24 cellular contexts compared by ENCODE assay signal in the genomic region with DNA sequence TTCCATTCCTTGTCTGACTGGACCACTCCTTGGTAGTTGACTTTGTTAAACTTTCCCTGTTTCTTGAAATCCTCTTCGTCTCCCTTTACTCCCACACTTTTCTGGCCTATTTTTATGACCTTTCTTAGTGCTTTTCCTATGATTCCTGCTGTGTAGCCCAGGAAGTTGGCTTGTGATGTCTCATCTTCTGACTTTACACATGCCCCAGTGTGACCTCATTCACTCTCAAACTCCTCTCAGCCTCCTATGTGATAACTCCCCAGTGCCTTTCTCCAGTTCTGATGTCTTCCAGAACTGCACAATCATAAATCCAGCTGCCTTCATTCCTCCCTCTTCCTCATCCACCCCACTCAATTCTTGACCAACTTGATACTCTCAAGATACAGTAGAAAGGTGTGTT.
DNase-seq lines count a peak whose midpoint lies in the region; ATAC-seq and TF ChIP-seq lines count a peak whose summit lies in the region.
"Had no signal": no experiment of that assay in that cellular context is flagged by ENCODE, and none has a peak within 500 bp of the region (broad histone marks: within the 10 kb centered on the region; RNA-seq: fewer than 3 reads in every experiment).

No MANE protein-coding gene starts in this region.

- H3K4me3 ChIP-seq in mammary epithelial cell (replicated peaks in 1 of 3; ENCODE audit: insufficient read depth in 1 of 3, low read depth in 2 of 3, low read length in 3 of 3) = no peak overlapping the region
- peak overlapping the region; percentile 11 for H3K4me3 ChIP-seq in adipocyte (ENCODE audit: low read length)
- H3K4me3 ChIP-seq in SJCRH30 = no peak overlapping the region
- H3K4me3 ChIP-seq: tibial nerve had no signal

- dilution Hi-C loops in mammary epithelial cell (cut with HindIII; ENCODE audit: low sequenced_read_pairs) = loop anchor here (5.0 kb wide), 2 partner anchors 35 to 150 kb away; no protein-coding TSS in a partner anchor

- H3K4me1 ChIP-seq in mammary epithelial cell (ENCODE audit: insufficient read depth, low read length) (no peaks in the 10 kb centered on the region), adipocyte (ENCODE audit: control insufficient read depth, insufficient read depth, low read length) (peaks cover 6% of the 10 kb centered on the region), SJCRH30 (no peaks in the 10 kb centered on the region)
- H3K4me1 ChIP-seq: tibial nerve had no signal

- H3K9me3 Mint-ChIP-seq in MCF 10A (ENCODE audit: unreplicated experiment) = no peaks in the 10 kb centered on the region
- peaks cover 4% of the 10 kb centered on the region for H3K9me3 Mint-ChIP-seq in activated CD8-positive, alpha-beta memory T cell treated with anti-CD3 and anti-CD28 coated beads, Interleukin-2, amount 10 ng/mL, durations not matched to agents 7 days and 5 days (ENCODE audit: low read depth)
- H3K9me3 Mint-ChIP-seq: T-cell had no signal

- H3K79me2 ChIP-seq in mammary epithelial cell (ENCODE audit: insufficient read depth, low read length) = no peaks in the 10 kb centered on the region

- H2AFZ ChIP-seq in mammary epithelial cell (ENCODE audit: low read depth, low read length) = peak overlapping the region; percentile 38

- no peak overlapping the region for H3K4me2 ChIP-seq in mammary epithelial cell (ENCODE audit: insufficient read depth, low read depth, low read length)

- H3K27ac ChIP-seq in mammary epithelial cell (ENCODE audit: insufficient read depth, low read depth, low read length) (no peak overlapping the region), SJCRH30 (no peak overlapping the region)
- H3K27ac ChIP-seq: 22Rv1, C4-2B, tibial nerve, VCaP had no signal

- in situ Hi-C loops in mammary epithelial cell (cut with MboI; ENCODE audit: low sequenced_read_pairs in 2 of 2) = loop anchor here (25.0 kb wide), 2 partner anchors 570 to 595 kb away; partner anchors contain the start of gene MYL12B (in 1 of the 2)

- ATAC-seq in activated CD8-positive, alpha-beta memory T cell treated with anti-CD3 and anti-CD28 coated beads, Interleukin-2, amount 10 ng/mL, durations not matched to agents 7 days and 5 days = no peak
- ATAC-seq: naive thymus-derived CD8-positive, alpha-beta T cell; stimulated activated naive CD8-positive, alpha-beta T cell treated with anti-CD3 and anti-CD28 coated beads, Interleukin-15, Interleukin-2, amounts not matched to agents 100 U/mL and 50 U/mL, for 24 hours; T-cell had no signal

- no peak for TF ChIP-seq CTCF in mammary epithelial cell (conservative IDR thresholded peaks at IDR 0.05 in 1 of 2, IDR thresholded peaks at IDR 0.05 in 1 of 2; ENCODE audit: extremely low read depth in 1 of 2, insufficient read depth in 1 of 2, low read depth in 1 of 2, low read length in 2 of 2)
- no peak for TF ChIP-seq CTCF in MCF 10A (IDR thresholded peaks at IDR 0.05; ENCODE audit: unreplicated experiment)

- no peaks in the 10 kb centered on the region for H3K36me3 Mint-ChIP-seq in MCF 10A (ENCODE audit: insufficient read depth, unreplicated experiment)
- no peaks in the 10 kb centered on the region for H3K36me3 Mint-ChIP-seq in activated CD8-positive, alpha-beta memory T cell treated with anti-CD3 and anti-CD28 coated beads, Interleukin-2, amount 10 ng/mL, durations not matched to agents 7 days and 5 days
- H3K36me3 Mint-ChIP-seq: memory B cell; naive thymus-derived CD8-positive, alpha-beta T cell; T-cell had no signal

- no peaks in the 10 kb centered on the region for H3K36me3 ChIP-seq in mammary epithelial cell (ENCODE audit: insufficient read depth, low read length)
- no peaks in the 10 kb centered on the region for H3K36me3 ChIP-seq in adipocyte (ENCODE audit: control insufficient read depth, insufficient read depth, low read length, severe bottlenecking)
- no peaks in the 10 kb centered on the region for H3K36me3 ChIP-seq in SJCRH30
- H3K36me3 ChIP-seq: tibial nerve had no signal

- BruUV-seq in mammary epithelial cell (replicated peaks; lab: Mats Ljungman, UMichigan) (no TSS peak), MCF 10A (replicated peaks; lab: Mats Ljungman, UMichigan) (no TSS peak)

- H3K9ac ChIP-seq in mammary epithelial cell (ENCODE audit: insufficient read depth, low read length) (no peak overlapping the region), adipocyte (ENCODE audit: low read length) (no peak overlapping the region)

- H3K27ac Mint-ChIP-seq in MCF 10A (ENCODE audit: low read depth, unreplicated experiment) = no peak overlapping the region
- H3K27ac Mint-ChIP-seq in activated CD8-positive, alpha-beta memory T cell treated with anti-CD3 and anti-CD28 coated beads, Interleukin-2, amount 10 ng/mL, durations not matched to agents 7 days and 5 days = no peak overlapping the region
- H3K27ac Mint-ChIP-seq: memory B cell; naive thymus-derived CD8-positive, alpha-beta T cell; T-cell had no signal

- H3K4me1 Mint-ChIP-seq in MCF 10A (ENCODE audit: insufficient read depth, unreplicated experiment) = no peaks in the 10 kb centered on the region
- H3K4me1 Mint-ChIP-seq in activated CD8-positive, alpha-beta memory T cell treated with anti-CD3 and anti-CD28 coated beads, Interleukin-2, amount 10 ng/mL, durations not matched to agents 7 days and 5 days = no peaks in the 10 kb centered on the region
- H3K4me1 Mint-ChIP-seq: memory B cell; naive thymus-derived CD8-positive, alpha-beta T cell; T-cell had no signal

- DNase-seq in mammary epithelial cell (no peak), MCF 10A (ENCODE audit: unreplicated experiment) (no peak), adipocyte (ENCODE audit: low read depth) (no peak), foreskin melanocyte (peak; percentile 49), SJCRH30 (no peak), NCI-H345 (lab: John Stamatoyannopoulos, UW) (no peak), HT-29 (ENCODE audit: low spot score) (no peak)
- no peak for DNase-seq in activated CD8-positive, alpha-beta memory T cell treated with anti-CD3 and anti-CD28 coated beads, Interleukin-2, amount 10 ng/mL, durations not matched to agents 7 days and 5 days
- DNase-seq: activated naive CD4-positive, alpha-beta T cell; aorta; effector memory CD4-positive, alpha-beta T cell; GF-D8; naive thymus-derived CD8-positive, alpha-beta T cell; NCI-H1105; NCI-H2081; NCI-H524; Right ventricle myocardium superior; stimulated activated naive CD8-positive, alpha-beta T cell treated with anti-CD3 and anti-CD28 coated beads, Interleukin-15, Interleukin-2, amounts not matched to agents 100 U/mL and 50 U/mL, for 24 hours; T-cell had no signal

- CTCF ChIA-PET in mammary epithelial cell (lab: Charles Lee; ENCODE audit: low non-redundant PET) = no interaction called here
- CTCF ChIA-PET in MCF 10A (lab: Yijun Ruan, JAX) = interaction anchor here (0.9 to 4.0 kb wide), 5 partner anchors 10 to 128 kb away, joined by 3 to 26 read pairs (median 4); no protein-coding TSS in a partner anchor
- CTCF ChIA-PET in activated CD8-positive, alpha-beta memory T cell treated with anti-CD3 and anti-CD28 coated beads, Interleukin-2, amount 10 ng/mL, durations not matched to agents 7 days and 5 days (lab: Charles Lee) = no interaction called here

- H3K27me3 ChIP-seq in mammary epithelial cell (ENCODE audit: insufficient read depth, low read length) (no peaks in the 10 kb centered on the region), adipocyte (replicated peaks; ENCODE audit: control insufficient read depth, insufficient read depth, low read length) (no peaks in the 10 kb centered on the region), SJCRH30 (no peaks in the 10 kb centered on the region)
- H3K27me3 ChIP-seq: tibial nerve had no signal

- intact Hi-C loops in mammary epithelial cell (cut with micrococcal nuclease) (no loop called here), MCF 10A (cut with micrococcal nuclease) (no loop called here)

- no peaks in the 10 kb centered on the region for H4K20me1 ChIP-seq in mammary epithelial cell (ENCODE audit: insufficient read depth, low read length)

- POLR2A ChIA-PET in MCF 10A (lab: Yijun Ruan, JAX) = no interaction called here

- no peak overlapping the region for H3K4me3 Mint-ChIP-seq in MCF 10A (ENCODE audit: unreplicated experiment)
- no peak overlapping the region for H3K4me3 Mint-ChIP-seq in activated CD8-positive, alpha-beta memory T cell treated with anti-CD3 and anti-CD28 coated beads, Interleukin-2, amount 10 ng/mL, durations not matched to agents 7 days and 5 days
- H3K4me3 Mint-ChIP-seq: memory B cell; naive thymus-derived CD8-positive, alpha-beta T cell; T-cell had no signal

- no peaks in the 10 kb centered on the region for H3K27me3 Mint-ChIP-seq in MCF 10A (ENCODE audit: insufficient read depth, unreplicated experiment)
- H3K27me3 Mint-ChIP-seq in activated CD8-positive, alpha-beta memory T cell treated with anti-CD3 and anti-CD28 coated beads, Interleukin-2, amount 10 ng/mL, durations not matched to agents 7 days and 5 days = no peaks in the 10 kb centered on the region

- 40% methylated on average over 1 of the region's 1 CpG for WGBS in mammary epithelial cell (ENCODE audit: low coverage, missing lambda C conversion rate)

- H3K9me3 ChIP-seq in mammary epithelial cell (replicated peaks; ENCODE audit: insufficient read depth, low read length) = no peaks in the 10 kb centered on the region
- H3K9me3 ChIP-seq in adipocyte (ENCODE audit: control insufficient read depth, low read length) = no peaks in the 10 kb centered on the region
- H3K9me3 ChIP-seq in SJCRH30 (replicated peaks) = no peaks in the 10 kb centered on the region
- H3K9me3 ChIP-seq: tibial nerve had no signal
